1 cellular context compared by ENCODE assay signal in genomic region chr6:411402-412145, GRCh38.
TF ChIP-seq lines count a peak whose summit lies in the region.

No MANE protein-coding gene starts in this region.

TF ChIP-seq in GM12878, 131 proteins besides CTCF, POLR2A, EP300 and RAD21 (continued from another document and continues in another):
- TF ChIP-seq ZBTB11 (CRISPR knock-in tag; IDR thresholded peaks at IDR 0.05) (no peak), CHD4 (IDR thresholded peaks at IDR 0.05) (no peak), PRDM15 (CRISPR knock-in tag; IDR thresholded peaks at IDR 0.05) (no peak), MEF2A (IDR thresholded peaks at IDR 0.05; ENCODE audit: insufficient read depth, low read depth, low read length) (0 out of 2 replicates have a peak, but pooled peaks have one; percentile 27), SREBF1 (IDR thresholded peaks at IDR 0.05; ENCODE audit: low read length) (no peak), GABPA (IDR thresholded peaks at IDR 0.05; ENCODE audit: low read depth) (0 out of 2 replicates have a peak, but pooled peaks have one; percentile 0), POLR2AphosphoS5 (IDR thresholded peaks at IDR 0.05; ENCODE audit: low read length) (peak; percentile 92), SP1 (IDR thresholded peaks at IDR 0.05; ENCODE audit: low read depth, low read length) (no peak), CUX1 (IDR thresholded peaks at IDR 0.05; ENCODE audit: insufficient replicate concordance, low read depth, low read length) (no peak), EED (IDR thresholded peaks at IDR 0.05; ENCODE audit: low read depth) (peak; percentile 24; the same call in 1 of the 2 replicates), NBN (IDR thresholded peaks at IDR 0.05) (no peak), ZBED1 (IDR thresholded peaks at IDR 0.05; ENCODE audit: borderline replicate concordance) (0 out of 2 replicates have a peak, but pooled peaks have one; percentile 75), JUND (IDR thresholded peaks at IDR 0.05; ENCODE audit: low read depth, low read length) (no peak), CBFB (IDR thresholded peaks at IDR 0.05; ENCODE audit: low read depth) (peak; percentile 63; the same call in 1 of the 2 replicates), SPI1 (IDR thresholded peaks at IDR 0.05; ENCODE audit: borderline replicate concordance, insufficient read depth, low read depth, low read length) (no peak), MTA2 (IDR thresholded peaks at IDR 0.05; ENCODE audit: low read depth) (no peak), BCL3 (IDR thresholded peaks at IDR 0.05; ENCODE audit: borderline replicate concordance, insufficient read depth, low read depth, low read length, poor library complexity, severe bottlenecking) (peak; percentile 74), POU2F2 (IDR thresholded peaks at IDR 0.05; ENCODE audit: borderline replicate concordance, low read depth, low read length) (peak; percentile 65), CBX5 (IDR thresholded peaks at IDR 0.05; ENCODE audit: low read depth) (0 out of 2 replicates have a peak, but pooled peaks have one; percentile 68), PAX5 (IDR thresholded peaks at IDR 0.05; ENCODE audit: borderline replicate concordance, low read depth, low read length) (peak; percentile 75; the same call in 1 of the 2 replicates), FOXM1 (IDR thresholded peaks at IDR 0.05; ENCODE audit: low read depth, low read length) (peak; percentile 22), MTA3 (IDR thresholded peaks at IDR 0.05; ENCODE audit: borderline replicate concordance, low read length) (peak; percentile 38; the same call in 1 of the 2 replicates), ZBTB4 (CRISPR knock-in tag; IDR thresholded peaks at IDR 0.05) (no peak; the same call in 1 of the 2 replicates), ATF2 (IDR thresholded peaks at IDR 0.05; ENCODE audit: low read length) (peak; percentile 16; the same call in 1 of the 2 replicates), SMAD5 (IDR thresholded peaks at IDR 0.05; ENCODE audit: low read depth) (peak; percentile 81; the same call in 1 of the 2 replicates), ZNF274 (IDR thresholded peaks at IDR 0.05; ENCODE audit: insufficient read depth, insufficient read length) (no peak), TCF3 (IDR thresholded peaks at IDR 0.05; ENCODE audit: borderline replicate concordance, insufficient read depth, low read depth, low read length) (0 out of 2 replicates have a peak, but pooled peaks have one; percentile 11), MAX (IDR thresholded peaks at IDR 0.05; ENCODE audit: low read depth, low read length) (no peak), NKRF (conservative IDR thresholded peaks at IDR 0.05) (no peak), ZBTB33 (IDR thresholded peaks at IDR 0.05) (no peak), SREBF2 (IDR thresholded peaks at IDR 0.05; ENCODE audit: low read length) (no peak), SIN3A (IDR thresholded peaks at IDR 0.05; ENCODE audit: low read depth, low read length) (no peak), SUZ12 (IDR thresholded peaks at IDR 0.05; ENCODE audit: unreplicated experiment) (no peak)
